8 cellular contexts compared by ENCODE assay signal in genomic region chr22:20015971-20016733, GRCh38. TPM values are rescaled to one million over a fixed set of nuclear protein-coding genes. Genes with fewer than 3 reads are reported as not detected.
DNase-seq lines count a peak whose midpoint lies in the region; ATAC-seq and TF ChIP-seq lines count a peak whose summit lies in the region.

No MANE protein-coding gene starts in this region.

- DNase-seq in A673 (ENCODE audit: low spot score) (no peak), HEK293T (ENCODE audit: extremely low spot score) (peak; percentile 61), foreskin fibroblast (peak in 1 of 2 donors; percentile 24), posterior vena cava (ENCODE audit: low spot score) (peak; percentile 84), pons (ENCODE audit: low spot score) (no peak), GDM1 (lab: John Stamatoyannopoulos, UW) (no peak), medulla oblongata (ENCODE audit: extremely low spot score) (no peak)
- peak; percentile 39 for DNase-seq in activated CD4-positive, alpha-beta T cell treated with anti-CD3 and anti-CD28 coated beads for 36 hours

- H3K36me3 ChIP-seq in A673 (ENCODE audit: insufficient read depth, low read length, poor library complexity, severe bottlenecking), result no peaks in the 10 kb centered on the region

- no peak overlapping the region for H3K27ac ChIP-seq in A673 (ENCODE audit: low read depth, low read length, poor library complexity, severe bottlenecking)

- peaks cover 6% of the 10 kb centered on the region for H3K27me3 Mint-ChIP-seq in activated CD4-positive, alpha-beta T cell treated with anti-CD3 and anti-CD28 coated beads for 36 hours

- peaks cover 5% of the 10 kb centered on the region for H3K4me1 ChIP-seq in A673 (ENCODE audit: insufficient read depth, low read length, poor library complexity, severe bottlenecking)

- POLR2A ChIA-PET in A673 (lab: Charles Lee; ENCODE audit: low non-redundant PET) (no interaction called here), HEK293T (lab: Yijun Ruan, JAX) (interaction anchor here (0.9 to 3.8 kb wide), 9 partner anchors 15 to 101 kb away, joined by 4 to 18 read pairs (median 5); partner anchors contain the start of genes COMT, DGCR8, TRMT2A and TXNRD2)
- POLR2A ChIA-PET in activated CD4-positive, alpha-beta T cell treated with anti-CD3 and anti-CD28 coated beads for 36 hours (lab: Charles Lee), result interaction anchor here (0.5 kb wide), 1 partner anchor 66 kb away, joined by 3 read pairs; no protein-coding TSS in a partner anchor

- no TSS peak for BruUV-seq in A673 (replicated peaks; lab: Mats Ljungman, UMichigan)

- ATAC-seq in activated CD4-positive, alpha-beta T cell treated with anti-CD3 and anti-CD28 coated beads for 36 hours, result no peak

- peaks cover 30% of the 10 kb centered on the region for H3K27me3 ChIP-seq in A673 (replicated peaks; ENCODE audit: insufficient read depth, low read depth, low read length, poor library complexity)

- no peaks in the 10 kb centered on the region for H3K9me3 Mint-ChIP-seq in activated CD4-positive, alpha-beta T cell treated with anti-CD3 and anti-CD28 coated beads for 36 hours (ENCODE audit: low read depth)

- H3K4me1 Mint-ChIP-seq in activated CD4-positive, alpha-beta T cell treated with anti-CD3 and anti-CD28 coated beads for 36 hours, result peaks cover 12% of the 10 kb centered on the region

- CTCF ChIA-PET in A673 (lab: Charles Lee) (no interaction called here), HEK293T (lab: Yijun Ruan, JAX) (interaction anchor here (0.6 to 3.8 kb wide), 3 partner anchors 45 to 1075 kb away, joined by 3 to 35 read pairs (median 4); no protein-coding TSS in a partner anchor)
- CTCF ChIA-PET in activated CD4-positive, alpha-beta T cell treated with anti-CD3 and anti-CD28 coated beads for 36 hours (lab: Charles Lee), result interaction anchor here (0.7 to 2.2 kb wide), 2 partner anchors 10 to 467 kb away, joined by 3 to 7 read pairs; no protein-coding TSS in a partner anchor

- H3K36me3 Mint-ChIP-seq in activated CD4-positive, alpha-beta T cell treated with anti-CD3 and anti-CD28 coated beads for 36 hours (ENCODE audit: low read depth), result no peaks in the 10 kb centered on the region

- intact Hi-C loops in A673 (cut with micrococcal nuclease; ENCODE audit: unreplicated experiment) (no loop called here), posterior vena cava (cut with DNase I) (no loop called here)
- intact Hi-C loops in activated CD4-positive, alpha-beta T cell treated with anti-CD3 and anti-CD28 coated beads for 36 hours (cut with DNase I, micrococcal nuclease), result loop anchor here in 1 of 2 experiments (1.0 to 5.0 kb wide), 5 partner anchors 29 to 284 kb away; partner anchors contain the start of genes DGCR8 and TRMT2A

- H3K4me3 Mint-ChIP-seq in activated CD4-positive, alpha-beta T cell treated with anti-CD3 and anti-CD28 coated beads for 36 hours, result peak overlapping the region; percentile 78

- H3K9me3 ChIP-seq in A673 (ENCODE audit: low read depth, low read length, poor library complexity, severe bottlenecking), result no peaks in the 10 kb centered on the region

- H3K4me3 ChIP-seq in A673 (ENCODE audit: low read depth, low read length, poor library complexity, severe bottlenecking), result peak overlapping the region; percentile 52
- H3K4me3 ChIP-seq in foreskin fibroblast (ENCODE audit: low read depth in 1 of 2, low read length in 2 of 2), result peak overlapping the region; percentile 44 to 60

- TF ChIP-seq CTCF in A673 (conservative IDR thresholded peaks at IDR 0.05; ENCODE audit: low read depth, low read length), result no peak
- no peak for TF ChIP-seq CTCF in foreskin fibroblast (IDR thresholded peaks at IDR 0.05; ENCODE audit: low read depth, low read length)

- no peak overlapping the region for H3K27ac Mint-ChIP-seq in activated CD4-positive, alpha-beta T cell treated with anti-CD3 and anti-CD28 coated beads for 36 hours

TF ChIP-seq in HEK293T, 16 proteins besides CTCF, POLR2A, EP300 and RAD21:
- TF ChIP-seq BHLHE40 (IDR thresholded peaks at IDR 0.05; ENCODE audit: borderline replicate concordance) (no peak), FOXA1 (IDR thresholded peaks at IDR 0.05) (no peak), ZNF384 (IDR thresholded peaks at IDR 0.05) (no peak), ARNT (IDR thresholded peaks at IDR 0.05) (0 out of 2 replicates have a peak, but pooled peaks have one; percentile 18), L3MBTL2 (conservative IDR thresholded peaks at IDR 0.05) (no peak), FOXM1 (IDR thresholded peaks at IDR 0.05; ENCODE audit: borderline replicate concordance) (no peak), SP1 (IDR thresholded peaks at IDR 0.05) (no peak), SUZ12 (IDR thresholded peaks at IDR 0.05) (no peak)
TF ChIP-seq in HEK293T: peak in this region for 1.

RNA-seq across cellular contexts. Expression of gene ARVCF, which starts 0.5 kb away (rescaled TPM):
- total RNA-seq in A673 (2021) (11.1 and 17.2 TPM in 2 replicates), posterior vena cava (10 to 100 TPM; 20.1 to 21.3 TPM)
- 1 to 10 TPM; 1.3 to 2.1 TPM for total RNA-seq in activated CD4-positive, alpha-beta T cell treated with anti-CD3 and anti-CD28 coated beads for 36 hours

RNA-seq across cellular contexts. Expression of gene TANGO2, which starts 4.8 kb away (rescaled TPM):
- total RNA-seq in A673 (2021) (17.7 and 21.5 TPM in 2 replicates), posterior vena cava (10 to 100 TPM; 28.4 to 31.1 TPM)
- total RNA-seq in activated CD4-positive, alpha-beta T cell treated with anti-CD3 and anti-CD28 coated beads for 36 hours, result 10 to 100 TPM; 20.3 to 22.8 TPM

Comparison
In these comparisons a context has a peak if more than half of its experiments do, and no peak if none do; other contexts are left out.
1. DNase-seq: peak in HEK293T (single experiment), activated CD4-positive, alpha-beta T cell treated with anti-CD3 and anti-CD28 coated beads for 36 hours (single experiment) and posterior vena cava (single experiment); none in A673 (single experiment), pons (single experiment), GDM1 (single experiment) and medulla oblongata (single experiment).